ENCODE assay signal across 1 cellular context in the genomic region with DNA sequence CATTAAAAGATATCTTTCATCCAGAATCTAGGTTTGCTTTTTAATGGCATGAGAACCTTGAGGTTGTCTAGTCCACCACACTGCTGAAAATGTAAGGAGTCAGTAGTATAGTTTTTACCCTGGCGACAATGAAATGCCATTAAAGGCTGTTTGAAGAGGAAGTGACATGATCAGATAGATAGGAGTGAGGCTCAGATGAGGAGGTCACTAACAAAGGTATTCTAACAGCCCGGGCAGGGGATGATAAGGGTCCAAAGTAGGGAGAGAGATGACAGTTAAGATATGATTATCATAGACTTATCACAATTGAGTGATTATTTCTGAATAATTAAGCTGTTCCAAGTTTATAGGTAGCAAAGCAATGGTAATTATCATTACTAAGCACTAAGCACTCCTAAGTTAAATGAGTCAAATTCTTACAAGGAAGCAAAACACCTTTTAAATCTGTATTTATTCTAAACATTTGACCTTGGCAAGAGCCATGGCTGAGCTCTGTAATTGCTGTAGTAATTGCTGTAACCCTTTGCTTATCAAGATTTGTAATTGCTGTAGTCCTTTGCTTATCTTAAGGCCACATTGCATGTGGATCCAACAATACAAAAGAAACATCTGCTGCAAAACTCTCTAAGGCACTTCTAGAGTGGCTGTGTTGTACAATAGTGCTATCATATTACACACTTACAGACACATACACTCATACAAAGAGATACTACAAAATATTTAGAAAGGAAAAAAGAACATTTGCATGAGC.
TF ChIP-seq lines count a peak whose summit lies in the region.

No MANE protein-coding gene starts in this region.

TF ChIP-seq in HEK293, 187 proteins besides CTCF, POLR2A, EP300 and RAD21 (continued from another document and continues in another):
- TF ChIP-seq, protein P1, sequence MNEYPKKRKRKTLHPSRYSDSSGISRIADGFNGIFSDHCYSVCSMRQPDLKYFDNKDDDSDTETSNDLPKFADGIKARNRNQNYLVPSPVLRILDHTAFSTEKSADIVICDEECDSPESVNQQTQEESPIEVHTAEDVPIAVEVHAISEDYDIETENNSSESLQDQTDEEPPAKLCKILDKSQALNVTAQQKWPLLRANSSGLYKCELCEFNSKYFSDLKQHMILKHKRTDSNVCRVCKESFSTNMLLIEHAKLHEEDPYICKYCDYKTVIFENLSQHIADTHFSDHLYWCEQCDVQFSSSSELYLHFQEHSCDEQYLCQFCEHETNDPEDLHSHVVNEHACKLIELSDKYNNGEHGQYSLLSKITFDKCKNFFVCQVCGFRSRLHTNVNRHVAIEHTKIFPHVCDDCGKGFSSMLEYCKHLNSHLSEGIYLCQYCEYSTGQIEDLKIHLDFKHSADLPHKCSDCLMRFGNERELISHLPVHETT (tag by site-specific recombination; IDR thresholded peaks at IDR 0.05), result no peak
- peak; percentile 68 for TF ChIP-seq ZNF843 (tag by site-specific recombination; IDR thresholded peaks at IDR 0.05)
- TF ChIP-seq TRIM28 (IDR thresholded peaks at IDR 0.05; ENCODE audit: borderline replicate concordance, low read length), result peak; percentile 42; the same call in 1 of the 2 replicates
- TF ChIP-seq, protein P2, sequence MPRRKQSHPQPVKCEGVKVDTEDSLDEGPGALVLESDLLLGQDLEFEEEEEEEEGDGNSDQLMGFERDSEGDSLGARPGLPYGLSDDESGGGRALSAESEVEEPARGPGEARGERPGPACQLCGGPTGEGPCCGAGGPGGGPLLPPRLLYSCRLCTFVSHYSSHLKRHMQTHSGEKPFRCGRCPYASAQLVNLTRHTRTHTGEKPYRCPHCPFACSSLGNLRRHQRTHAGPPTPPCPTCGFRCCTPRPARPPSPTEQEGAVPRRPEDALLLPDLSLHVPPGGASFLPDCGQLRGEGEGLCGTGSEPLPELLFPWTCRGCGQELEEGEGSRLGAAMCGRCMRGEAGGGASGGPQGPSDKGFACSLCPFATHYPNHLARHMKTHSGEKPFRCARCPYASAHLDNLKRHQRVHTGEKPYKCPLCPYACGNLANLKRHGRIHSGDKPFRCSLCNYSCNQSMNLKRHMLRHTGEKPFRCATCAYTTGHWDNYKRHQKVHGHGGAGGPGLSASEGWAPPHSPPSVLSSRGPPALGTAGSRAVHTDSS (tag by site-specific recombination; IDR thresholded peaks at IDR 0.05), result no peak
- no peak for TF ChIP-seq ZNF707 (tag by site-specific recombination; IDR thresholded peaks at IDR 0.05)
- TF ChIP-seq ZSCAN30 (tag by site-specific recombination; IDR thresholded peaks at IDR 0.05), result peak; percentile 60; the same call in 1 of the 2 replicates
- TF ChIP-seq, protein P3, sequence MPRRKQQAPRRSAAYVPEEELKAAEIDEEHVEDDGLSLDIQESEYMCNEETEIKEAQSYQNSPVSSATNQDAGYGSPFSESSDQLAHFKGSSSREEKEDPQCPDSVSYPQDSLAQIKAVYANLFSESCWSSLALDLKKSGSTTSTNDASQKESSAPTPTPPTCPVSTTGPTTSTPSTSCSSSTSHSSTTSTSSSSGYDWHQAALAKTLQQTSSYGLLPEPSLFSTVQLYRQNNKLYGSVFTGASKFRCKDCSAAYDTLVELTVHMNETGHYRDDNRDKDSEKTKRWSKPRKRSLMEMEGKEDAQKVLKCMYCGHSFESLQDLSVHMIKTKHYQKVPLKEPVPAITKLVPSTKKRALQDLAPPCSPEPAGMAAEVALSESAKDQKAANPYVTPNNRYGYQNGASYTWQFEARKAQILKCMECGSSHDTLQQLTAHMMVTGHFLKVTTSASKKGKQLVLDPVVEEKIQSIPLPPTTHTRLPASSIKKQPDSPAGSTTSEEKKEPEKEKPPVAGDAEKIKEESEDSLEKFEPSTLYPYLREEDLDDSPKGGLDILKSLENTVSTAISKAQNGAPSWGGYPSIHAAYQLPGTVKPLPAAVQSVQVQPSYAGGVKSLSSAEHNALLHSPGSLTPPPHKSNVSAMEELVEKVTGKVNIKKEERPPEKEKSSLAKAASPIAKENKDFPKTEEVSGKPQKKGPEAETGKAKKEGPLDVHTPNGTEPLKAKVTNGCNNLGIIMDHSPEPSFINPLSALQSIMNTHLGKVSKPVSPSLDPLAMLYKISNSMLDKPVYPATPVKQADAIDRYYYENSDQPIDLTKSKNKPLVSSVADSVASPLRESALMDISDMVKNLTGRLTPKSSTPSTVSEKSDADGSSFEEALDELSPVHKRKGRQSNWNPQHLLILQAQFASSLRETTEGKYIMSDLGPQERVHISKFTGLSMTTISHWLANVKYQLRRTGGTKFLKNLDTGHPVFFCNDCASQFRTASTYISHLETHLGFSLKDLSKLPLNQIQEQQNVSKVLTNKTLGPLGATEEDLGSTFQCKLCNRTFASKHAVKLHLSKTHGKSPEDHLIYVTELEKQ (tag by site-specific recombination; IDR thresholded peaks at IDR 0.05; ENCODE audit: borderline replicate concordance), result peak; percentile 43; the same call in 1 of the 2 replicates
- 0 out of 2 replicates have a peak, but pooled peaks have one; percentile 42 for TF ChIP-seq ZEB2 (tag by site-specific recombination; IDR thresholded peaks at IDR 0.05)
- TF ChIP-seq ZNF350 (tag by site-specific recombination; IDR thresholded peaks at IDR 0.05), result no peak
- TF ChIP-seq ZNF133 (tag by site-specific recombination; IDR thresholded peaks at IDR 0.05), result no peak
- no peak for TF ChIP-seq ZNF37A (tag by site-specific recombination; IDR thresholded peaks at IDR 0.05)
- TF ChIP-seq KLF16 (tag by site-specific recombination; IDR thresholded peaks at IDR 0.05), result no peak
- no peak; the same call in 1 of the 2 replicates for TF ChIP-seq ZNF366 (tag by site-specific recombination; conservative IDR thresholded peaks at IDR 0.05)
- no peak for TF ChIP-seq ZNF248 (tag by site-specific recombination; IDR thresholded peaks at IDR 0.05)
- no peak for TF ChIP-seq ZSCAN23 (tag by site-specific recombination; IDR thresholded peaks at IDR 0.05)
- TF ChIP-seq ZNF426 (tag by site-specific recombination; IDR thresholded peaks at IDR 0.05), result no peak
- TF ChIP-seq OVOL3 (tag by site-specific recombination; IDR thresholded peaks at IDR 0.05), result no peak
- no peak for TF ChIP-seq ZNF16 (tag by site-specific recombination; IDR thresholded peaks at IDR 0.05; ENCODE audit: low read depth)
- TF ChIP-seq ZFP37 (tag by site-specific recombination; IDR thresholded peaks at IDR 0.05), result no peak
- TF ChIP-seq, protein P4, sequence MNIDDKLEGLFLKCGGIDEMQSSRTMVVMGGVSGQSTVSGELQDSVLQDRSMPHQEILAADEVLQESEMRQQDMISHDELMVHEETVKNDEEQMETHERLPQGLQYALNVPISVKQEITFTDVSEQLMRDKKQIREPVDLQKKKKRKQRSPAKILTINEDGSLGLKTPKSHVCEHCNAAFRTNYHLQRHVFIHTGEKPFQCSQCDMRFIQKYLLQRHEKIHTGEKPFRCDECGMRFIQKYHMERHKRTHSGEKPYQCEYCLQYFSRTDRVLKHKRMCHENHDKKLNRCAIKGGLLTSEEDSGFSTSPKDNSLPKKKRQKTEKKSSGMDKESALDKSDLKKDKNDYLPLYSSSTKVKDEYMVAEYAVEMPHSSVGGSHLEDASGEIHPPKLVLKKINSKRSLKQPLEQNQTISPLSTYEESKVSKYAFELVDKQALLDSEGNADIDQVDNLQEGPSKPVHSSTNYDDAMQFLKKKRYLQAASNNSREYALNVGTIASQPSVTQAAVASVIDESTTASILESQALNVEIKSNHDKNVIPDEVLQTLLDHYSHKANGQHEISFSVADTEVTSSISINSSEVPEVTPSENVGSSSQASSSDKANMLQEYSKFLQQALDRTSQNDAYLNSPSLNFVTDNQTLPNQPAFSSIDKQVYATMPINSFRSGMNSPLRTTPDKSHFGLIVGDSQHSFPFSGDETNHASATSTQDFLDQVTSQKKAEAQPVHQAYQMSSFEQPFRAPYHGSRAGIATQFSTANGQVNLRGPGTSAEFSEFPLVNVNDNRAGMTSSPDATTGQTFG (tag by site-specific recombination; IDR thresholded peaks at IDR 0.05; ENCODE audit: borderline replicate concordance), result no peak
- peak; percentile 43 for TF ChIP-seq PRDM1 (tag by site-specific recombination; IDR thresholded peaks at IDR 0.05)
- TF ChIP-seq ZSCAN16 (tag by site-specific recombination; IDR thresholded peaks at IDR 0.05), result no peak
- TF ChIP-seq, protein P5, sequence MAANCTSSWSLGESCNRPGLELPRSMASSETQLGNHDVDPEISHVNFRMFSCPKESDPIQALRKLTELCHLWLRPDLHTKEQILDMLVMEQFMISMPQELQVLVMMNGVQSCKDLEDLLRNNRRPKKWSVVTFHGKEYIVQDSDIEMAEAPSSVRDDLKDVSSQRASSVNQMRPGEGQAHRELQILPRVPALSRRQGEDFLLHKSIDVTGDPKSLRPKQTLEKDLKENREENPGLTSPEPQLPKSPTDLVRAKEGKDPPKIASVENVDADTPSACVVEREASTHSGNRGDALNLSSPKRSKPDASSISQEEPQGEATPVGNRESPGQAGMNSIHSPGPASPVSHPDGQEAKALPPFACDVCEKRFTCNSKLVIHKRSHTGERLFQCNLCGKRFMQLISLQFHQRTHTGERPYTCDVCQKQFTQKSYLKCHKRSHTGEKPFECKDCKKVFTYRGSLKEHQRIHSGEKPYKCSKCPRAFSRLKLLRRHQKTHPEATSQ (tag by site-specific recombination; IDR thresholded peaks at IDR 0.05), result no peak
- TF ChIP-seq, protein P6, sequence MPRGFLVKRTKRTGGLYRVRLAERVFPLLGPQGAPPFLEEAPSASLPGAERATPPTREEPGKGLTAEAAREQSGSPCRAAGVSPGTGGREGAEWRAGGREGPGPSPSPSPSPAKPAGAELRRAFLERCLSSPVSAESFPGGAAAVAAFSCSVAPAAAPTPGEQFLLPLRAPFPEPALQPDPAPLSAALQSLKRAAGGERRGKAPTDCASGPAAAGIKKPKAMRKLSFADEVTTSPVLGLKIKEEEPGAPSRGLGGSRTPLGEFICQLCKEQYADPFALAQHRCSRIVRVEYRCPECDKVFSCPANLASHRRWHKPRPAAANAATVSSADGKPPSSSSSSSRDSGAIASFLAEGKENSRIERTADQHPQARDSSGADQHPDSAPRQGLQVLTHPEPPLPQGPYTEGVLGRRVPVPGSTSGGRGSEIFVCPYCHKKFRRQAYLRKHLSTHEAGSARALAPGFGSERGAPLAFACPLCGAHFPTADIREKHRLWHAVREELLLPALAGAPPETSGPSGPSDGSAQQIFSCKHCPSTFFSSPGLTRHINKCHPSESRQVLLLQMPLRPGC (tag by site-specific recombination; IDR thresholded peaks at IDR 0.05), result no peak
- TF ChIP-seq, protein P7, sequence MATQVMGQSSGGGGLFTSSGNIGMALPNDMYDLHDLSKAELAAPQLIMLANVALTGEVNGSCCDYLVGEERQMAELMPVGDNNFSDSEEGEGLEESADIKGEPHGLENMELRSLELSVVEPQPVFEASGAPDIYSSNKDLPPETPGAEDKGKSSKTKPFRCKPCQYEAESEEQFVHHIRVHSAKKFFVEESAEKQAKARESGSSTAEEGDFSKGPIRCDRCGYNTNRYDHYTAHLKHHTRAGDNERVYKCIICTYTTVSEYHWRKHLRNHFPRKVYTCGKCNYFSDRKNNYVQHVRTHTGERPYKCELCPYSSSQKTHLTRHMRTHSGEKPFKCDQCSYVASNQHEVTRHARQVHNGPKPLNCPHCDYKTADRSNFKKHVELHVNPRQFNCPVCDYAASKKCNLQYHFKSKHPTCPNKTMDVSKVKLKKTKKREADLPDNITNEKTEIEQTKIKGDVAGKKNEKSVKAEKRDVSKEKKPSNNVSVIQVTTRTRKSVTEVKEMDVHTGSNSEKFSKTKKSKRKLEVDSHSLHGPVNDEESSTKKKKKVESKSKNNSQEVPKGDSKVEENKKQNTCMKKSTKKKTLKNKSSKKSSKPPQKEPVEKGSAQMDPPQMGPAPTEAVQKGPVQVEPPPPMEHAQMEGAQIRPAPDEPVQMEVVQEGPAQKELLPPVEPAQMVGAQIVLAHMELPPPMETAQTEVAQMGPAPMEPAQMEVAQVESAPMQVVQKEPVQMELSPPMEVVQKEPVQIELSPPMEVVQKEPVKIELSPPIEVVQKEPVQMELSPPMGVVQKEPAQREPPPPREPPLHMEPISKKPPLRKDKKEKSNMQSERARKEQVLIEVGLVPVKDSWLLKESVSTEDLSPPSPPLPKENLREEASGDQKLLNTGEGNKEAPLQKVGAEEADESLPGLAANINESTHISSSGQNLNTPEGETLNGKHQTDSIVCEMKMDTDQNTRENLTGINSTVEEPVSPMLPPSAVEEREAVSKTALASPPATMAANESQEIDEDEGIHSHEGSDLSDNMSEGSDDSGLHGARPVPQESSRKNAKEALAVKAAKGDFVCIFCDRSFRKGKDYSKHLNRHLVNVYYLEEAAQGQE (tag by site-specific recombination; IDR thresholded peaks at IDR 0.05), result no peak
- peak; percentile 75 for TF ChIP-seq OSR2 (tag by site-specific recombination; IDR thresholded peaks at IDR 0.05)
- no peak for TF ChIP-seq ZNF391 (tag by site-specific recombination; IDR thresholded peaks at IDR 0.05; ENCODE audit: borderline replicate concordance, low read depth)
- TF ChIP-seq ZNF302 (tag by site-specific recombination; IDR thresholded peaks at IDR 0.05; ENCODE audit: low read depth), result 0 out of 2 replicates have a peak, but pooled peaks have one; percentile 52
- no peak for TF ChIP-seq KLF1 (tag by site-specific recombination; IDR thresholded peaks at IDR 0.05)
- no peak for TF ChIP-seq ZNF792 (tag by site-specific recombination; IDR thresholded peaks at IDR 0.05)
- TF ChIP-seq, protein P8, sequence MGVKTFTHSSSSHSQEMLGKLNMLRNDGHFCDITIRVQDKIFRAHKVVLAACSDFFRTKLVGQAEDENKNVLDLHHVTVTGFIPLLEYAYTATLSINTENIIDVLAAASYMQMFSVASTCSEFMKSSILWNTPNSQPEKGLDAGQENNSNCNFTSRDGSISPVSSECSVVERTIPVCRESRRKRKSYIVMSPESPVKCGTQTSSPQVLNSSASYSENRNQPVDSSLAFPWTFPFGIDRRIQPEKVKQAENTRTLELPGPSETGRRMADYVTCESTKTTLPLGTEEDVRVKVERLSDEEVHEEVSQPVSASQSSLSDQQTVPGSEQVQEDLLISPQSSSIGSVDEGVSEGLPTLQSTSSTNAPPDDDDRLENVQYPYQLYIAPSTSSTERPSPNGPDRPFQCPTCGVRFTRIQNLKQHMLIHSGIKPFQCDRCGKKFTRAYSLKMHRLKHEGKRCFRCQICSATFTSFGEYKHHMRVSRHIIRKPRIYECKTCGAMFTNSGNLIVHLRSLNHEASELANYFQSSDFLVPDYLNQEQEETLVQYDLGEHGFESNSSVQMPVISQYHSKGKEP (tag by site-specific recombination; IDR thresholded peaks at IDR 0.05), result peak; percentile 81
- TF ChIP-seq TCF7L2 (IDR thresholded peaks at IDR 0.05; ENCODE audit: borderline replicate concordance, low read depth, low read length), result 0 out of 2 replicates have a peak, but pooled peaks have one; percentile 26
